1 cellular context compared by ENCODE assay signal in the genomic region with DNA sequence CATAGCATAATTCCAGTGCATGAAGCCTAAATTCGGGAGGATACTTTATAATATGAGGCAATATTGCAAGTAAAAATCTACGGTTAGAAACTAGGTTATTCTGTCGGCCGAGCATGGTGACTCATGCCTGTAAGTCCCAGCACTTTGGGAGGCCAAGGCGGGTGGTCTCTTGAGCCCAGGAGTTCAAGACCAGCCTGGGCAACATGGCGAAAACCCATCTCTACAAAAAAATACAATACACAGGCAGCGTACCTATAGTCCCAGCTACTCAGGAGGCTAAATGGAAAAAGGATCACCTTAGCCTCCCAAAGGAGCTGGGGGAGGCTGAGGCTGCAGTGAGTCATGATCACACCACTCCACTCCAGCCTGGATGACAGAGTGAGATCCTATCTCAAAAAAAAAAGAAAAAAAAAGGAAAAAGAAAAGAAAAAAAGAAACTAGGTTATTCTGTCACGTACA.
TF ChIP-seq lines count a peak whose summit lies in the region.

No MANE protein-coding gene starts in this region.

TF ChIP-seq in endothelial cell of umbilical vein, 7 proteins besides CTCF, POLR2A, EP300 and RAD21:
- TF ChIP-seq POLR2AphosphoS5 (IDR thresholded peaks at IDR 0.05; ENCODE audit: insufficient read depth, low read depth, low read length) (no peak), GATA2 (IDR thresholded peaks at IDR 0.05; ENCODE audit: insufficient read depth, insufficient read length, low read depth, low read length) (no peak), FOS (IDR thresholded peaks at IDR 0.05; ENCODE audit: borderline replicate concordance, insufficient read depth, low read length) (no peak), MYC (IDR thresholded peaks at IDR 0.05; ENCODE audit: low read depth, low read length) (no peak), JUN (IDR thresholded peaks at IDR 0.05; ENCODE audit: borderline replicate concordance, insufficient read depth, insufficient read length, low read depth) (no peak), EZH2 (IDR thresholded peaks at IDR 0.05; ENCODE audit: borderline replicate concordance, low read depth, low read length, severe bottlenecking) (no peak)
- TF ChIP-seq, protein P1, sequence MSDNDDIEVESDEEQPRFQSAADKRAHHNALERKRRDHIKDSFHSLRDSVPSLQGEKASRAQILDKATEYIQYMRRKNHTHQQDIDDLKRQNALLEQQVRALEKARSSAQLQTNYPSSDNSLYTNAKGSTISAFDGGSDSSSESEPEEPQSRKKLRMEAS (IDR thresholded peaks at IDR 0.05; ENCODE audit: insufficient read depth, insufficient read length) = no peak
